19 cellular contexts compared by ENCODE assay signal in genomic region chr19:12656899-12657571, GRCh38. TPM values are rescaled to one million over a fixed set of nuclear protein-coding genes. Genes with fewer than 3 reads are reported as not detected.
DNase-seq lines count a peak whose midpoint lies in the region; ATAC-seq and TF ChIP-seq lines count a peak whose summit lies in the region.
"Had no signal": no experiment of that assay in that cellular context is flagged by ENCODE, and none has a peak within 500 bp of the region (broad histone marks: within the 10 kb centered on the region; RNA-seq: fewer than 3 reads in every experiment).

No MANE protein-coding gene starts in this region.

- no peaks in the 10 kb centered on the region for H3K79me2 ChIP-seq in GM23248 (ENCODE audit: insufficient read depth)
- no peaks in the 10 kb centered on the region for H3K79me2 ChIP-seq in neural progenitor cell (ENCODE audit: low read depth)

- no peaks in the 10 kb centered on the region for H3K4me1 Mint-ChIP-seq in activated naive CD8-positive, alpha-beta T cell treated with anti-CD3 and anti-CD28 coated beads, Interleukin-2, amount 10 ng/mL, durations not matched to agents 7 days and 5 days
- H3K4me1 Mint-ChIP-seq in mesothelial cell of epicardium, result no peaks in the 10 kb centered on the region
- H3K4me1 Mint-ChIP-seq in neural progenitor cell, result no peaks in the 10 kb centered on the region
- H3K4me1 Mint-ChIP-seq: brain had no signal

- H3K4me3 ChIP-seq in GM23248 (no peak overlapping the region), neural progenitor cell (no peak overlapping the region)
- H3K4me3 ChIP-seq: SK-N-MC had no signal

- H3K4me1 ChIP-seq in GM23248 (ENCODE audit: insufficient read depth), result no peaks in the 10 kb centered on the region
- no peaks in the 10 kb centered on the region for H3K4me1 ChIP-seq in neural progenitor cell

- H3K27ac Mint-ChIP-seq in activated naive CD8-positive, alpha-beta T cell treated with anti-CD3 and anti-CD28 coated beads, Interleukin-2, amount 10 ng/mL, durations not matched to agents 7 days and 5 days, result no peak overlapping the region
- peak overlapping the region; percentile 39 for H3K27ac Mint-ChIP-seq in mesothelial cell of epicardium
- H3K27ac Mint-ChIP-seq in neural progenitor cell, result no peak overlapping the region
- H3K27ac Mint-ChIP-seq: brain had no signal

- TF ChIP-seq CTCF in mesothelial cell of epicardium (IDR thresholded peaks at IDR 0.05; ENCODE audit: unreplicated experiment), result no peak
- no peak for TF ChIP-seq CTCF in neural progenitor cell (IDR thresholded peaks at IDR 0.05)

- peaks cover 6% of the 10 kb centered on the region; the same call in 1 of the 2 replicates for H3K36me3 ChIP-seq in GM23248 (ENCODE audit: low read depth)
- H3K36me3 ChIP-seq in neural progenitor cell, result no peaks in the 10 kb centered on the region

- no peak overlapping the region for H3K9ac ChIP-seq in GM23248
- no peak overlapping the region for H3K9ac ChIP-seq in neural progenitor cell

- H4K20me1 ChIP-seq in GM23248 (ENCODE audit: insufficient read depth), result no peaks in the 10 kb centered on the region
- H4K20me1 ChIP-seq in neural progenitor cell (ENCODE audit: low read depth), result no peaks in the 10 kb centered on the region

- H3K4me3 Mint-ChIP-seq in activated naive CD8-positive, alpha-beta T cell treated with anti-CD3 and anti-CD28 coated beads, Interleukin-2, amount 10 ng/mL, durations not matched to agents 7 days and 5 days, result no peak overlapping the region
- H3K4me3 Mint-ChIP-seq in mesothelial cell of epicardium, result no peak overlapping the region
- H3K4me3 Mint-ChIP-seq in neural progenitor cell, result no peak overlapping the region
- H3K4me3 Mint-ChIP-seq: brain had no signal

- H3K27me3 ChIP-seq in GM23248 (replicated peaks; ENCODE audit: insufficient read depth) (no peaks in the 10 kb centered on the region), neural progenitor cell (no peaks in the 10 kb centered on the region)

- H3F3A ChIP-seq in GM23248 (ENCODE audit: insufficient read depth), result no peaks in the 10 kb centered on the region
- no peaks in the 10 kb centered on the region for H3F3A ChIP-seq in neural progenitor cell (ENCODE audit: low read depth)

- H2AFZ ChIP-seq in GM23248, result no peak overlapping the region
- no peak overlapping the region for H2AFZ ChIP-seq in neural progenitor cell (replicated peaks)

- H3K27ac ChIP-seq in GM23248 (no peak overlapping the region), neural progenitor cell (no peak overlapping the region)
- H3K27ac ChIP-seq: 22Rv1, SK-N-MC had no signal

- ATAC-seq in activated naive CD8-positive, alpha-beta T cell treated with anti-CD3 and anti-CD28 coated beads, Interleukin-2, amount 10 ng/mL, durations not matched to agents 7 days and 5 days (ENCODE audit: low read depth), result peak; percentile 7
- ATAC-seq in GM18502 (IDR thresholded peaks at IDR 0.05; ENCODE audit: poor library complexity, unreplicated experiment), result no peak

- H3K9me3 Mint-ChIP-seq in activated naive CD8-positive, alpha-beta T cell treated with anti-CD3 and anti-CD28 coated beads, Interleukin-2, amount 10 ng/mL, durations not matched to agents 7 days and 5 days, result no peaks in the 10 kb centered on the region
- H3K9me3 Mint-ChIP-seq in mesothelial cell of epicardium, result no peaks in the 10 kb centered on the region
- no peaks in the 10 kb centered on the region for H3K9me3 Mint-ChIP-seq in neural progenitor cell
- H3K9me3 Mint-ChIP-seq: brain; CD4-positive, alpha-beta memory T cell; naive B cell had no signal

- H3K9me2 ChIP-seq in GM23248 (ENCODE audit: insufficient read depth), result no peaks in the 10 kb centered on the region

- in situ Hi-C loops in GM23248 (cut with MboI), result no loop called here

- DNase-seq in NCI-H82 (lab: John Stamatoyannopoulos, UW) (peak; percentile 21), NCI-H82 treated with DMSO at 0.1 percent for 48 hours (lab: John Stamatoyannopoulos, UW; ENCODE audit: unreplicated experiment) (no peak), GM23248 (peak; percentile 39), mesothelial cell of epicardium (ENCODE audit: low spot score in 2 of 2, unreplicated experiment in 2 of 2) (no peak), neural progenitor cell (ENCODE audit: low spot score) (no peak), NCI-H2029 treated with DMSO at 0.1 percent for 48 hours (lab: John Stamatoyannopoulos, UW) (no peak)
- DNase-seq in activated naive CD8-positive, alpha-beta T cell treated with anti-CD3 and anti-CD28 coated beads, Interleukin-2, amount 10 ng/mL, durations not matched to agents 7 days and 5 days, result no peak
- DNase-seq: activated effector memory CD4-positive, alpha-beta T cell treated with Interleukin-2 at 50 U/mL for 16 hours; CD4-positive, alpha-beta memory T cell; effector memory CD4-positive, alpha-beta T cell; GOT3; naive B cell; NCI-H2107 had no signal

- no peak overlapping the region for H3K4me2 ChIP-seq in GM23248 (ENCODE audit: unreplicated experiment)
- H3K4me2 ChIP-seq in neural progenitor cell, result no peak overlapping the region

- POLR2A ChIA-PET in activated naive CD8-positive, alpha-beta T cell treated with anti-CD3 and anti-CD28 coated beads, Interleukin-2, amount 10 ng/mL, durations not matched to agents 7 days and 5 days (lab: Charles Lee), result no interaction called here

- no peaks in the 10 kb centered on the region for H3K27me3 Mint-ChIP-seq in activated naive CD8-positive, alpha-beta T cell treated with anti-CD3 and anti-CD28 coated beads, Interleukin-2, amount 10 ng/mL, durations not matched to agents 7 days and 5 days
- H3K27me3 Mint-ChIP-seq in mesothelial cell of epicardium (ENCODE audit: low read depth) (no peaks in the 10 kb centered on the region), neural progenitor cell (ENCODE audit: insufficient read depth, low read depth) (peaks cover 4% of the 10 kb centered on the region)
- H3K27me3 Mint-ChIP-seq: brain; CD4-positive, alpha-beta memory T cell; naive B cell had no signal

- peaks cover 30% of the 10 kb centered on the region for H3K36me3 Mint-ChIP-seq in activated naive CD8-positive, alpha-beta T cell treated with anti-CD3 and anti-CD28 coated beads, Interleukin-2, amount 10 ng/mL, durations not matched to agents 7 days and 5 days
- H3K36me3 Mint-ChIP-seq in mesothelial cell of epicardium (peaks cover 32% of the 10 kb centered on the region), neural progenitor cell (peaks cover 12% of the 10 kb centered on the region)

- H3K9me3 ChIP-seq in GM23248 (ENCODE audit: low read depth) (no peaks in the 10 kb centered on the region), neural progenitor cell (ENCODE audit: low read depth) (no peaks in the 10 kb centered on the region)

- WGBS in GM23248 (ENCODE audit: low coverage in 1 of 2, low lambda C conversion rate in 2 of 2, missing lambda C conversion rate in 2 of 2), 2 experiments, result 60 to 64% methylated on average over 30 to 50 of the region's 50 CpGs

RNA-seq across cellular contexts. Expression of gene MAN2B1, which starts 9.5 kb away (rescaled TPM):
- total RNA-seq in GM23248 (2014; rRNA removed; shearing (Covaris generic)), result 56.5 and 81.7 TPM in 2 replicates
- polyA plus RNA-seq in GM23248 (2016; fragmentation: Nextera tagmentation; extraction: Ambion mirVana), result 37.1 and 40.6 TPM in 2 replicates
- 100 to 1,000 TPM; 108 to 115 TPM for total RNA-seq in activated naive CD8-positive, alpha-beta T cell treated with anti-CD3 and anti-CD28 coated beads, Interleukin-2, amount 10 ng/mL, durations not matched to agents 7 days and 5 days
- total RNA-seq in mesothelial cell of epicardium (105 to 109 TPM (median 107 TPM) in 3 replicates), neural progenitor cell (ENCODE audit: low replicate concordance) (35.8 and 73.6 TPM in 2 replicates)

RNA-seq across cellular contexts. Expression of gene WDR83, which starts 9.6 kb away (rescaled TPM):
- 8.2 and 9.4 TPM in 2 replicates for total RNA-seq in GM23248 (2014; rRNA removed; shearing (Covaris generic))
- 12.7 and 13.1 TPM in 2 replicates for polyA plus RNA-seq in GM23248 (2016; fragmentation: Nextera tagmentation; extraction: Ambion mirVana)
- total RNA-seq in activated naive CD8-positive, alpha-beta T cell treated with anti-CD3 and anti-CD28 coated beads, Interleukin-2, amount 10 ng/mL, durations not matched to agents 7 days and 5 days, result 10 to 100 TPM; 18.2 to 21.1 TPM
- total RNA-seq in mesothelial cell of epicardium (12.5 to 14.6 TPM (median 13.6 TPM) in 3 replicates), neural progenitor cell (ENCODE audit: low replicate concordance) (11.0 and 15.9 TPM in 2 replicates)

RNA-seq across cellular contexts. Expression of gene DHPS, which starts 24.6 kb away (rescaled TPM):
- total RNA-seq in GM23248 (2014; rRNA removed; shearing (Covaris generic)), result 68.4 and 104 TPM in 2 replicates
- polyA plus RNA-seq in GM23248 (2016; fragmentation: Nextera tagmentation; extraction: Ambion mirVana), result 50.9 and 56.0 TPM in 2 replicates
- total RNA-seq in activated naive CD8-positive, alpha-beta T cell treated with anti-CD3 and anti-CD28 coated beads, Interleukin-2, amount 10 ng/mL, durations not matched to agents 7 days and 5 days, result 100 to 1,000 TPM; 148 to 149 TPM
- total RNA-seq in mesothelial cell of epicardium (91.3 to 101 TPM (median 97.0 TPM) in 3 replicates), neural progenitor cell (ENCODE audit: low replicate concordance) (78.3 and 108 TPM in 2 replicates)

RNA-seq across cellular contexts. Expression of gene GNG14, which starts 30.8 kb away (rescaled TPM):
- total RNA-seq in GM23248 (2014; rRNA removed; shearing (Covaris generic)), result not detected in 2 replicates
- polyA plus RNA-seq in GM23248 (2016; fragmentation: Nextera tagmentation; extraction: Ambion mirVana), result not detected in 2 replicates
- not detected for total RNA-seq in activated naive CD8-positive, alpha-beta T cell treated with anti-CD3 and anti-CD28 coated beads, Interleukin-2, amount 10 ng/mL, durations not matched to agents 7 days and 5 days
- not detected in 3 replicates for total RNA-seq in mesothelial cell of epicardium
- not detected in 2 replicates for total RNA-seq in neural progenitor cell (ENCODE audit: low replicate concordance)
- total RNA-seq: CD4-positive, alpha-beta memory T cell; kidney epithelial cell; renal cortical epithelial cell had no signal
- polyA plus RNA-seq: CD4-positive, alpha-beta memory T cell had no signal

RNA-seq across cellular contexts. Expression of gene FBXW9, which starts 39.4 kb away (rescaled TPM):
- total RNA-seq in GM23248 (2014; rRNA removed; shearing (Covaris generic)), result 13.8 and 22.3 TPM in 2 replicates
- polyA plus RNA-seq in GM23248 (2016; fragmentation: Nextera tagmentation; extraction: Ambion mirVana), result 14.2 TPM in 2 replicates
- 1 to 10 TPM; 4.9 to 5.3 TPM for total RNA-seq in activated naive CD8-positive, alpha-beta T cell treated with anti-CD3 and anti-CD28 coated beads, Interleukin-2, amount 10 ng/mL, durations not matched to agents 7 days and 5 days
- 9.6 to 9.8 TPM (median 9.8 TPM) in 3 replicates for total RNA-seq in mesothelial cell of epicardium
- 4.0 and 21.4 TPM in 2 replicates for total RNA-seq in neural progenitor cell (ENCODE audit: low replicate concordance)

Comparison
In these comparisons a context has a peak if more than half of its experiments do, and no peak if none do; other contexts are left out.
1. DNase-seq: peak in NCI-H82 (single experiment) and GM23248 (single experiment); none in NCI-H82 treated with DMSO at 0.1 percent for 48 hours (single experiment), activated naive CD8-positive, alpha-beta T cell treated with anti-CD3 and anti-CD28 coated beads, Interleukin-2, amount 10 ng/mL, durations not matched to agents 7 days and 5 days (single experiment), mesothelial cell of epicardium (0 of 2), neural progenitor cell (single experiment) and NCI-H2029 treated with DMSO at 0.1 percent for 48 hours (single experiment).